19 cellular contexts compared by ENCODE assay signal in genomic region chr18:40283560-40283959, GRCh38.
"Had no signal": no experiment of that assay in that cellular context is flagged by ENCODE, and none has a peak within 500 bp of the region (broad histone marks: within the 10 kb centered on the region; RNA-seq: fewer than 3 reads in every experiment).

No MANE protein-coding gene starts in this region.

- ATAC-seq: foreskin keratinocyte, gastroesophageal sphincter, heart left ventricle, left cardiac atrium, left lung, left ventricle myocardium superior, lower lobe of right lung had no signal

- H3K4me2 ChIP-seq: hepatocyte had no signal

- H3K36me3 Mint-ChIP-seq: mesothelial cell of epicardium had no signal

- DNase-seq: dermis blood vessel endothelial cell; dorsolateral prefrontal cortex; effector CD4-positive, alpha-beta T cell; effector memory CD4-positive, alpha-beta T cell; foreskin keratinocyte; heart left ventricle; hypothalamus; left cardiac atrium; left lung; left ventricle myocardium superior; lower lobe of right lung; mesenchymal stem cell had no signal

- H3K4me3 ChIP-seq: coronary artery, dorsolateral prefrontal cortex, esophagus muscularis mucosa, gastroesophageal sphincter, heart left ventricle, hepatocyte, left lung, lower lobe of right lung had no signal

- H3K27ac Mint-ChIP-seq: mesothelial cell of epicardium had no signal

- H3K27me3 ChIP-seq: dorsolateral prefrontal cortex, esophagus muscularis mucosa, gastroesophageal sphincter, heart left ventricle, hepatocyte, left lung had no signal

- H3K4me1 ChIP-seq: foreskin keratinocyte, gastroesophageal sphincter, heart left ventricle, left lung, lower lobe of right lung had no signal

- H3K9me3 ChIP-seq: gastroesophageal sphincter, lower lobe of right lung had no signal

- H3K4me3 Mint-ChIP-seq: mesothelial cell of epicardium had no signal

- H3K27ac ChIP-seq: coronary artery, dorsolateral prefrontal cortex, esophagus muscularis mucosa, foreskin keratinocyte, gastroesophageal sphincter, heart left ventricle, hepatocyte, left lung, lower lobe of right lung had no signal

- H2AFZ ChIP-seq: hepatocyte had no signal

- FAIRE-seq: endothelial cell of umbilical vein, keratinocyte had no signal

- H3K36me3 ChIP-seq: esophagus muscularis mucosa, gastroesophageal sphincter, heart left ventricle, left lung, lower lobe of right lung had no signal

- H3K79me2 ChIP-seq: hepatocyte had no signal

- H3K4me1 Mint-ChIP-seq: mesothelial cell of epicardium had no signal
